Comparison of ENCODE assay signal across 16 cellular contexts in the genomic region with DNA sequence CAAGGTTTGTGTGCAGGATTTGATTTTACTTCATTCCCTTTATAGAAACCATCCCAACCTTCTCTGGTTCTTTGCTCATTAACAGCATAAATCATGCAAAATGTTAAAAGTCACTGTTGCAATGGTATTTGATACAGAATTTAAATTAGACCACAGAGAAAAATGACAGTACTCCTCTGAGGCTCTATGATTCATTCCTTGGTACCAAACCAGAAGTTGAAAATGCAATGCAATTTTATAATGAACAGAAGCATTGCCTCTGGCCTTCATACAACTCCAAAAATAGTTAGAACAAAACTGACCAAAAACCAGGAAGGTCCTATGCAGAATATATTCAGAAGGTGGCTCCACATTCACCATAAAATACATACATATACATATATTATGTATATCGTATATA.
"Had no signal": no experiment of that assay in that cellular context is flagged by ENCODE, and none has a peak within 500 bp of the region (broad histone marks: within the 10 kb centered on the region; RNA-seq: fewer than 3 reads in every experiment).

No MANE protein-coding gene starts in this region.

- DNase-seq: activated CD4-positive, alpha-beta T cell treated with anti-CD3 and anti-CD28 coated beads for 1 hour; activated CD4-positive, alpha-beta T cell treated with anti-CD3 and anti-CD28 coated beads, Interleukin-2, amount 50 U/mL, for 48 hours; activated gamma-delta T cell treated with Interleukin-2 at 50 U/mL for 16 hours; activated naive CD8-positive, alpha-beta T cell treated with anti-CD3 and anti-CD28 coated beads for 36 hours; activated T-cell treated with anti-CD3 and anti-CD28 coated beads, Interleukin-2, amount 50 U/mL, for 48 hours; anterior cingulate cortex; esophagus squamous epithelium; kidney; left ventricle myocardium inferior; mesenchymal stem cell; ovary; sigmoid colon; stimulated activated CD4-positive, alpha-beta T cell treated with anti-CD3 and anti-CD28 coated beads, Interleukin-2, amount 100 ng/mL, for 48 hours; stimulated activated CD8-positive, alpha-beta memory T cell treated with anti-CD3 and anti-CD28 coated beads, Interleukin-4, amount 100 ng/mL, for 48 hours; stimulated activated naive CD8-positive, alpha-beta T cell treated with anti-CD3 and anti-CD28 coated beads, Interleukin-15, Interleukin-2, amounts not matched to agents 100 U/mL and 50 U/mL, for 24 hours; testis had no signal

- ATAC-seq: stimulated activated naive CD8-positive, alpha-beta T cell treated with anti-CD3 and anti-CD28 coated beads, Interleukin-15, Interleukin-2, amounts not matched to agents 100 U/mL and 50 U/mL, for 24 hours had no signal
